In genomic region chr14:85175556-85175955, GRCh38 we compare ENCODE assay signal across 28 cellular contexts.
DNase-seq lines count a peak whose midpoint lies in the region; FAIRE-seq and TF ChIP-seq lines count a peak whose summit lies in the region.
"Had no signal": no experiment of that assay in that cellular context is flagged by ENCODE, and none has a peak within 500 bp of the region (broad histone marks: within the 10 kb centered on the region; RNA-seq: fewer than 3 reads in every experiment).

No MANE protein-coding gene starts in this region.

- H3K36me3 ChIP-seq in mesenchymal stem cell (ENCODE audit: control insufficient read depth in 1 of 2, insufficient read depth in 2 of 2, low read depth in 1 of 2, low read length in 2 of 2) = no peaks in the 10 kb centered on the region
- H3K36me3 ChIP-seq: gastroesophageal sphincter, pancreas had no signal

- no peak overlapping the region for H2BK5ac ChIP-seq in mesenchymal stem cell (ENCODE audit: low read depth, low read length, poor library complexity, severe bottlenecking)

- no peak overlapping the region for H3K27ac ChIP-seq in mesenchymal stem cell (ENCODE audit: low read length, poor library complexity, severe bottlenecking)
- H3K27ac ChIP-seq: gastroesophageal sphincter, hepatocyte, pancreas had no signal

- H3K4me2 ChIP-seq in mesenchymal stem cell (ENCODE audit: low read length, poor library complexity, severe bottlenecking) = no peak overlapping the region
- H3K4me2 ChIP-seq: hepatocyte had no signal

- no peak overlapping the region for H2AK5ac ChIP-seq in mesenchymal stem cell (ENCODE audit: low read length, severe bottlenecking)

- no peaks in the 10 kb centered on the region for H3K4me1 ChIP-seq in mesenchymal stem cell (ENCODE audit: control insufficient read depth, insufficient read depth, low read depth, low read length)
- H3K4me1 ChIP-seq: gastroesophageal sphincter had no signal

- no peak overlapping the region for H3K23ac ChIP-seq in mesenchymal stem cell (ENCODE audit: low read length in 2 of 2)

- no peaks in the 10 kb centered on the region for H3K79me1 ChIP-seq in mesenchymal stem cell (replicated peaks; ENCODE audit: low read length, poor library complexity, severe bottlenecking)

- H3K4ac ChIP-seq in mesenchymal stem cell (ENCODE audit: low read depth in 1 of 2, low read length in 2 of 2) = no peak overlapping the region

- no peaks in the 10 kb centered on the region for H3K27me3 ChIP-seq in mesenchymal stem cell (ENCODE audit: control insufficient read depth in 1 of 2, insufficient read depth in 1 of 2, low read length in 2 of 2)
- H3K27me3 ChIP-seq: gastroesophageal sphincter, hepatocyte, pancreas had no signal

- TF ChIP-seq POLR2A in erythroblast (IDR thresholded peaks at IDR 0.05; ENCODE audit: low read length) = no peak

- no peak overlapping the region for H2AFZ ChIP-seq in mesenchymal stem cell (ENCODE audit: low read depth, low read length)
- H2AFZ ChIP-seq: hepatocyte had no signal

- H4K8ac ChIP-seq in mesenchymal stem cell (ENCODE audit: low read length) = no peak overlapping the region

- H3K9ac ChIP-seq in mesenchymal stem cell (ENCODE audit: low read length) = no peak overlapping the region

- no peak for FAIRE-seq in urothelium cell line (lab: Jason Lieb, UNC)
- FAIRE-seq: GM12891, pancreas had no signal

- H3K18ac ChIP-seq in mesenchymal stem cell (ENCODE audit: low read depth in 1 of 2, low read length in 2 of 2) = no peak overlapping the region

- H3K4me3 ChIP-seq in mesenchymal stem cell (ENCODE audit: insufficient read depth in 1 of 2, low read depth in 1 of 2, low read length in 2 of 2) = no peak overlapping the region
- H3K4me3 ChIP-seq: gastroesophageal sphincter, hepatocyte, pancreas had no signal

- H2BK12ac ChIP-seq in mesenchymal stem cell (ENCODE audit: low read length in 2 of 2) = no peak overlapping the region

- WGBS in mesenchymal stem cell = no CpG with 5 or more reads among the region's 1 CpG

- H2BK120ac ChIP-seq in mesenchymal stem cell (ENCODE audit: low read depth, low read length) = no peak overlapping the region

- peaks cover 3% of the 10 kb centered on the region for H3K9me3 ChIP-seq in mesenchymal stem cell (ENCODE audit: control insufficient read depth, low read length)
- H3K9me3 ChIP-seq: pancreas had no signal

- no peak overlapping the region for H2BK15ac ChIP-seq in mesenchymal stem cell (ENCODE audit: low read depth, poor library complexity, severe bottlenecking)

- no peak overlapping the region for H3K14ac ChIP-seq in mesenchymal stem cell (ENCODE audit: low read length in 2 of 2)

- DNase-seq in AG20443 (ENCODE audit: low spot score) = peak; percentile 35
- DNase-seq in NCI-H226 = peak; percentile 52
- peak; percentile 5 to 6 for DNase-seq in erythroblast (lab: John Stamatoyannopoulos, UW)
- peak; percentile 48 for DNase-seq in mesenchymal stem cell
- DNase-seq in NCI-H82 treated with DMSO at 0.1 percent for 48 hours (lab: John Stamatoyannopoulos, UW; ENCODE audit: unreplicated experiment) = no peak
- DNase-seq in nucleus accumbens (lab: John Stamatoyannopoulos, UW) = no peak
- DNase-seq in urothelium cell line (ENCODE audit: low spot score) = no peak
- DNase-seq in NCI-H1092 treated with DMSO at 0.1 percent for 48 hours (lab: John Stamatoyannopoulos, UW) = no peak
- DNase-seq: activated CD4-positive, alpha-beta T cell treated with anti-CD3 and anti-CD28 coated beads, Interleukin-2, amount 10 ng/mL, durations not matched to agents 7 days and 5 days; activated naive CD4-positive, alpha-beta T cell; activated T-cell treated with anti-CD3 and anti-CD28 coated beads, Interleukin-2, amount 50 U/mL, for 48 hours; caudate nucleus; dermis blood vessel endothelial cell; DND-41; GOT3; left colon; mammary epithelial cell; NCI-H1105 treated with DMSO at 0.1 percent for 48 hours; NCI-H1930; NCI-H69; nephron progenitor cell; pancreas; retina; T1000; trophoblast cell had no signal

- no peak overlapping the region for H4K91ac ChIP-seq in mesenchymal stem cell (ENCODE audit: low read length)

Comparison
In these comparisons a context has a peak if more than half of its experiments do, and no peak if none do; other contexts are left out.
1. DNase-seq: peak in AG20443 (single experiment), NCI-H226 (single experiment), erythroblast (2 of 2) and mesenchymal stem cell (single experiment); none in NCI-H82 treated with DMSO at 0.1 percent for 48 hours (single experiment), nucleus accumbens (0 of 56), urothelium cell line (single experiment) and NCI-H1092 treated with DMSO at 0.1 percent for 48 hours (single experiment).